ENCODE assay signal across 2 cellular contexts in the genomic region with DNA sequence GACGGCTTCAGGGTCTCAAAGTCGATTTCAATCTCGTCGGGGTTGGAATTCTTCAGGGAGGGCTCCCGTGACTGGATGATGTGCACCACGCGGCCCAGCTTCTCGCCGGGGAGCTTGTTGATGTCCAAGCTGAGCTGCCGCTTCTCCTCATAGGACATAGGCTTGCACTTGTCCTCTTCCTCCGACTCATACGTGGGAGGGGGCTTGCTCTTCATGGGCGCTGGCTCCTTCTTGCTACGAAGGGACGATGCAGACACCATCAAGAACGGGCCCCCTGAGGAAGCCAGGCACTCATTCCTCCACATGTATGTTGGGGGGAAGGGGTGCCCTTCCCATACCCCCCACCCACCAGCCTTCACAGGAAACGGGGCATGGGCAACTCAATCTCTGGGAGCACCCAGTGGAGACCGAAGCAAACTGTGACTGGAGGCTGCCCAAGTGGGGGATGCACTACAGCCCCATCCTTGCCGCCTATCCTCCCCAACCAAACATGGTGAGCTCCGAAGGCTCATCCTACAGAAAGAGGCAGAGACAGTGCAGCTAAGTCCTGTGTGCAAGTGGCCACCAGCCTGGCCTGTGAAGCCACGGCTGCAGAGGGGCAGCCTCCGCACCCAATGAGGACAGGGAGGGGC.
A peak's percentile ranks its signal among the peaks of the same experiment; 100 is the strongest.
TF ChIP-seq lines count a peak whose summit lies in the region.

No MANE protein-coding gene starts in this region.

TF ChIP-seq in HepG2, 621 proteins besides CTCF, POLR2A, EP300 and RAD21:
- TF ChIP-seq AGO2 (optimal IDR thresholded peaks at IDR 0.05; ENCODE audit: low read depth, low read length), result peak; percentile 67
- no peak for TF ChIP-seq MYC (CRISPR knock-in tag; IDR thresholded peaks at IDR 0.05; ENCODE audit: borderline replicate concordance)

TF ChIP-seq in PFSK-1, 5 proteins besides CTCF, POLR2A, EP300 and RAD21:
- TF ChIP-seq, protein P1, sequence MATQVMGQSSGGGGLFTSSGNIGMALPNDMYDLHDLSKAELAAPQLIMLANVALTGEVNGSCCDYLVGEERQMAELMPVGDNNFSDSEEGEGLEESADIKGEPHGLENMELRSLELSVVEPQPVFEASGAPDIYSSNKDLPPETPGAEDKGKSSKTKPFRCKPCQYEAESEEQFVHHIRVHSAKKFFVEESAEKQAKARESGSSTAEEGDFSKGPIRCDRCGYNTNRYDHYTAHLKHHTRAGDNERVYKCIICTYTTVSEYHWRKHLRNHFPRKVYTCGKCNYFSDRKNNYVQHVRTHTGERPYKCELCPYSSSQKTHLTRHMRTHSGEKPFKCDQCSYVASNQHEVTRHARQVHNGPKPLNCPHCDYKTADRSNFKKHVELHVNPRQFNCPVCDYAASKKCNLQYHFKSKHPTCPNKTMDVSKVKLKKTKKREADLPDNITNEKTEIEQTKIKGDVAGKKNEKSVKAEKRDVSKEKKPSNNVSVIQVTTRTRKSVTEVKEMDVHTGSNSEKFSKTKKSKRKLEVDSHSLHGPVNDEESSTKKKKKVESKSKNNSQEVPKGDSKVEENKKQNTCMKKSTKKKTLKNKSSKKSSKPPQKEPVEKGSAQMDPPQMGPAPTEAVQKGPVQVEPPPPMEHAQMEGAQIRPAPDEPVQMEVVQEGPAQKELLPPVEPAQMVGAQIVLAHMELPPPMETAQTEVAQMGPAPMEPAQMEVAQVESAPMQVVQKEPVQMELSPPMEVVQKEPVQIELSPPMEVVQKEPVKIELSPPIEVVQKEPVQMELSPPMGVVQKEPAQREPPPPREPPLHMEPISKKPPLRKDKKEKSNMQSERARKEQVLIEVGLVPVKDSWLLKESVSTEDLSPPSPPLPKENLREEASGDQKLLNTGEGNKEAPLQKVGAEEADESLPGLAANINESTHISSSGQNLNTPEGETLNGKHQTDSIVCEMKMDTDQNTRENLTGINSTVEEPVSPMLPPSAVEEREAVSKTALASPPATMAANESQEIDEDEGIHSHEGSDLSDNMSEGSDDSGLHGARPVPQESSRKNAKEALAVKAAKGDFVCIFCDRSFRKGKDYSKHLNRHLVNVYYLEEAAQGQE (IDR thresholded peaks at IDR 0.05; ENCODE audit: insufficient read depth in 1 of 2, low read depth in 2 of 2, low read length in 2 of 2), result no peak
- 0 out of 2 replicates have a peak, but pooled peaks have one; percentile 10 for TF ChIP-seq POLR2AphosphoS5 (IDR thresholded peaks at IDR 0.05; ENCODE audit: low read depth, low read length)
